26 cellular contexts compared by ENCODE assay signal in the genomic region with DNA sequence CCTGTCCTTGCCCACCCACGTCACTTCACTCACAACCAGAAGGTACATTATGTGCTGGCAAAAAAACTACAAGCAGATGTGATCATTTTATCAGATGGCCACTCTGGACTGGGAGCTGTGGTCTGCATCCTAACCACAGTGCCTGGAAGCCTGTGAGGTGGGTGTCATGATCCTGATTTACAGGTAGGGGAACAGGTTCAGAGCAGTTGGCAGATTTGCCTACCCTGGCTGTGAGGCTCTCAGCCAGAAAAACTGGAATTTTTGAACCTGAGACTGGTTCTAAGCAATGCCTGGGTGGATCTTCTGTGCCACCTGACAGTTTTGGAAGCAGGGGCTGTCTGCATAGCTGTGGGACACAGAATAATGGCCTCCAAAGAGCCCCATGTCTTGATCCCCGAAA.
"Had no signal": no experiment of that assay in that cellular context is flagged by ENCODE, and none has a peak within 500 bp of the region (broad histone marks: within the 10 kb centered on the region; RNA-seq: fewer than 3 reads in every experiment).

No MANE protein-coding gene starts in this region.

- H3K4me3 ChIP-seq: gastrocnemius medialis, ovary, prostate gland, smooth muscle cell, testis, transverse colon had no signal

- H3K4me2 ChIP-seq: smooth muscle cell had no signal

- DNase-seq: activated CD4-positive, alpha-beta T cell treated with anti-CD3 and anti-CD28 coated beads for 4 hours; activated CD4-positive, alpha-beta T cell treated with anti-CD3 and anti-CD28 coated beads, Interleukin-2, amount 50 U/mL, for 4 hours; activated effector memory CD4-positive, alpha-beta T cell treated with Interleukin-2 at 50 U/mL for 16 hours; activated naive CD4-positive, alpha-beta T cell treated with Interleukin-2 at 50 U/mL for 16 hours; activated T-cell treated with anti-CD3 and anti-CD28 coated beads for 4 hours; activated T-cell treated with anti-CD3 and anti-CD28 coated beads, Interleukin-2, amount 50 U/mL, for 72 hours; anterior cingulate cortex; gastrocnemius medialis; head of caudate nucleus; immature natural killer cell; kidney; left colon; mammary epithelial cell; ovary; retina; stimulated activated CD4-positive, alpha-beta T cell treated with anti-CD3 and anti-CD28 coated beads, Interleukin-15, amount 100 ng/mL, for 24 hours; stimulated activated CD4-positive, alpha-beta T cell treated with anti-CD3 and anti-CD28 coated beads, Interleukin-2, amount 100 ng/mL, for 24 hours; stimulated activated naive CD4-positive, alpha-beta T cell; testis; transverse colon had no signal

- H3K4me3 Mint-ChIP-seq: activated naive CD8-positive, alpha-beta T cell; activated T-cell treated with anti-CD3 and anti-CD28 coated beads, Interleukin-2, amount 50 U/mL, for 72 hours; central memory CD8-positive, alpha-beta T cell; dendritic cell treated with granulocyte-macrophage colony-stimulating factor and Interleukin-4, amounts not matched to agents 40 ng/mL and 50 ng/mL, for 4 days; nephron had no signal

- H3K9me3 ChIP-seq: gastrocnemius medialis, prostate gland, testis, transverse colon had no signal

- H3K9me3 Mint-ChIP-seq: dendritic cell treated with granulocyte-macrophage colony-stimulating factor and Interleukin-4, amounts not matched to agents 40 ng/mL and 50 ng/mL, for 4 days had no signal

- H3K27me3 Mint-ChIP-seq: activated naive CD8-positive, alpha-beta T cell; central memory CD8-positive, alpha-beta T cell had no signal

- H3K36me3 ChIP-seq: gastrocnemius medialis, ovary, prostate gland, transverse colon had no signal

- H3K27ac ChIP-seq: gastrocnemius medialis, ovary, prostate gland, testis, transverse colon had no signal

- H3K4me1 ChIP-seq: gastrocnemius medialis, prostate gland, testis, transverse colon had no signal

- H3K27ac Mint-ChIP-seq: activated naive CD8-positive, alpha-beta T cell; activated T-cell treated with anti-CD3 and anti-CD28 coated beads, Interleukin-2, amount 50 U/mL, for 72 hours; nephron had no signal

- H3K27me3 ChIP-seq: gastrocnemius medialis, ovary, testis, transverse colon had no signal
